1 cellular context compared by ENCODE assay signal in the genomic region with DNA sequence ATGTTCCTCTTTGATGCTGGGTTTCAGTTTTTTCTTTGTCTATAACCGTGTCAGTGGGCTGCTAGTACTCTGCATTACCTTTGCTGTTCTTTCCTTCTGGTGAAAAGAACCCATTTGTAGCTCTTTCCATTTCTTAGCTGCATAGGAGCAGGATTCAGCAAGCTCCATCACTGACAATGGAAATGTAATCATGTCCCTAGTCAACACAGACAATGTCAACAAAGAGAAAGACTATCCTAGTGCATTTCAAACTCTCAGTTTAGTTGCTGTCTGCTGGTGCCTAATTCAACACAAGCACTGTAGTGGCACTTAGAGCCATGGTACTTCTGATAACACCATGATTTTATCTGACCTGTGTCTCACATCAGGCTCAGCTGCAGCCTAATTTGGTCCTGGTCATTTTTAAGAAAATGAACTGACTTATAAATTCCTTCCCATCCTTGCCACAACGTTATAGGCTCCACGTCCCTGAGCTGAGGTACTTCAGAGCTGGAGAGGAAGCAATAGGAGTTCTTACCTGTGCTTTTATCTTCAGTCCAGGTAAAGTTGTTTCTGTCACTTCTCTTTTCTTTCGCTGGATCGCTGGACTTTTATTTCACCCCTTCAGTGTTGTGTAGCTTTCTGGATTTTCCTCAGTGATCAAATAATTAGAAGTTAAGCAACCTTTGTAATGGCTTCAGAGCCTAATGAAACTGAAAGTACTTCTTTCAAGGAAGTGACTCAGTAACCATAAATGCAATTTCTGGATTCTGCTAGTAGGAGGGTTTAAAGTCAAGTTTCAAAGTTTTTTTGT.
TF ChIP-seq lines count a peak whose summit lies in the region.

A gene with protein sequence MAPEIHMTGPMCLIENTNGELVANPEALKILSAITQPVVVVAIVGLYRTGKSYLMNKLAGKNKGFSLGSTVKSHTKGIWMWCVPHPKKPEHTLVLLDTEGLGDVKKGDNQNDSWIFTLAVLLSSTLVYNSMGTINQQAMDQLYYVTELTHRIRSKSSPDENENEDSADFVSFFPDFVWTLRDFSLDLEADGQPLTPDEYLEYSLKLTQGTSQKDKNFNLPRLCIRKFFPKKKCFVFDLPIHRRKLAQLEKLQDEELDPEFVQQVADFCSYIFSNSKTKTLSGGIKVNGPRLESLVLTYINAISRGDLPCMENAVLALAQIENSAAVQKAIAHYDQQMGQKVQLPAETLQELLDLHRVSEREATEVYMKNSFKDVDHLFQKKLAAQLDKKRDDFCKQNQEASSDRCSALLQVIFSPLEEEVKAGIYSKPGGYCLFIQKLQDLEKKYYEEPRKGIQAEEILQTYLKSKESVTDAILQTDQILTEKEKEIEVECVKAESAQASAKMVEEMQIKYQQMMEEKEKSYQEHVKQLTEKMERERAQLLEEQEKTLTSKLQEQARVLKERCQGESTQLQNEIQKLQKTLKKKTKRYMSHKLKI (minus strand): TSS at position 700 of the 793 bp plus-strand sequence. CDS start 2,145 bp downstream, outside the sequence.

TF ChIP-seq in GM23338, 12 proteins besides CTCF, POLR2A, EP300 and RAD21:
- no peak for TF ChIP-seq ZNF462 (CRISPR knock-in tag; IDR thresholded peaks at IDR 0.05)
- no peak for TF ChIP-seq ZNF331 (CRISPR knock-in tag; IDR thresholded peaks at IDR 0.05; ENCODE audit: low read depth)
- no peak for TF ChIP-seq REST (IDR thresholded peaks at IDR 0.05; ENCODE audit: unreplicated experiment)
- TF ChIP-seq NANOG (IDR thresholded peaks at IDR 0.05; ENCODE audit: borderline replicate concordance), result no peak
- no peak for TF ChIP-seq ZNF114 (CRISPR knock-in tag; IDR thresholded peaks at IDR 0.05)
- no peak for TF ChIP-seq ETS1 (IDR thresholded peaks at IDR 0.05)
- TF ChIP-seq POLR2AphosphoS5 (IDR thresholded peaks at IDR 0.05; ENCODE audit: low read depth), result no peak
- no peak for TF ChIP-seq JUNB (IDR thresholded peaks at IDR 0.05; ENCODE audit: unreplicated experiment)
- TF ChIP-seq STAT1 (IDR thresholded peaks at IDR 0.05; ENCODE audit: unreplicated experiment), result no peak
TF ChIP-seq in GM23338: peak in this region for 0.
